1 cellular context compared by ENCODE assay signal in the genomic region with DNA sequence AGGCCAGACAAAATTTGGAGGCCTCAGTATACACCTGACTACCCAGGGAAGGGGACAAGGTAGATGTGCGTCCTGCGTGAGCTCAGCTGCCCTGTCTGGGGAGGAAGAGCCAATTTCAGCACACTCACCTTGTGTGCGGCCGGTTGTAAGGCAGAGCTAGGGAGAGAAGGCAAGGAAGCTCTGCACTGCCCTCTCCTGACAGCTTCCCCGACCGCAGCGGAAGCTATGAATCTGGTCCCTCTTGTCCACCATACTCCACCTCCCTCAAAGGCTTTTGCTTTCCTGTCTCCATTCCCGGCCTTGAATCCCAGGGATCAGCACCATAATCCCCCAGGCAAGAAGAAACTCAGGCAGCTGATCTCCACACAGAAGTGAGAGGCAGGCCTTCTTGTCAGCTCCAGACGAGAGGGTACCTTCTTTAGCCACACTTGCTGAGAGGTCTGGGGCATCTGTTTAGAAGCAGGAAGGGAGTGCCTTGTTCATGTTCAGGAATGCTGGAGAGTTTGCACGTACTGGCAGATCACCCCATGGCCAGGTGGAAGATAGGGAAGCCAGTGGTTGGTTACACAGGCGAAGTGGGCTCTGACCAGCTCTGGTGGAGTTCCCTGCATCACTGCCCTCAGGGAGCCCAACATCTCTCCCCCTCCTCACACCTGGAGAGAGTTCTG.
TF ChIP-seq lines count a peak whose summit lies in the region.

No MANE protein-coding gene starts in this region.

TF ChIP-seq in H1, 55 proteins besides CTCF, POLR2A, EP300 and RAD21:
- TF ChIP-seq TBP (IDR thresholded peaks at IDR 0.05; ENCODE audit: low read depth, low read length) (0 out of 2 replicates have a peak, but pooled peaks have one; percentile 26), ATF2 (IDR thresholded peaks at IDR 0.05; ENCODE audit: low read length) (no peak), CREB1 (IDR thresholded peaks at IDR 0.05) (0 out of 2 replicates have a peak, but pooled peaks have one; percentile 11), JUND (IDR thresholded peaks at IDR 0.05; ENCODE audit: low read length) (0 out of 2 replicates have a peak, but pooled peaks have one; percentile 9)
